ENCODE assay signal across 12 cellular contexts in genomic region chr3:152291649-152292066, GRCh38. TPM values are rescaled to one million over a fixed set of nuclear protein-coding genes. Genes with fewer than 3 reads are reported as not detected.
DNase-seq lines count a peak whose midpoint lies in the region; ATAC-seq and TF ChIP-seq lines count a peak whose summit lies in the region.
"Had no signal": no experiment of that assay in that cellular context is flagged by ENCODE, and none has a peak within 500 bp of the region (broad histone marks: within the 10 kb centered on the region; RNA-seq: fewer than 3 reads in every experiment).

No MANE protein-coding gene starts in this region.

- POLR2A ChIA-PET in WTC11 (lab: Charles Lee) = no interaction called here

- 61 to 68% (median 64%) methylated on average over 4 of the region's 4 CpGs for WGBS in heart left ventricle, 4 donors
- 74% methylated on average over 4 of the region's 4 CpGs for WGBS in right cardiac atrium

- H3K4me1 ChIP-seq in heart left ventricle (peaks cover 2 to 98% (median 83%) of the 10 kb centered on the region in 12 donors), right cardiac atrium (ENCODE audit: control insufficient read depth, insufficient read depth, low read length) (peaks cover 11% of the 10 kb centered on the region), uterus (peaks cover 8 to 12% of the 10 kb centered on the region in 2 donors)

- TF ChIP-seq POLR2A in heart left ventricle (IDR thresholded peaks at IDR 0.05) (no peak), uterus (IDR thresholded peaks at IDR 0.05) (no peak)

- peak overlapping the region in 11 of 12 donors; percentile 27 to 72 (median 56) for H3K27ac ChIP-seq in heart left ventricle
- H3K27ac ChIP-seq in right cardiac atrium (ENCODE audit: low read length) = peak overlapping the region; percentile 88
- H3K27ac ChIP-seq in uterus = peak overlapping the region; percentile 0 to 49
- H3K27ac ChIP-seq: thyroid gland had no signal

- no peak for DNase-seq in heart left ventricle
- DNase-seq in cardiac septum (ENCODE audit: low spot score) = no peak
- DNase-seq in WTC11 (ENCODE audit: low spot score) = no peak
- no peak for DNase-seq in right cardiac atrium
- DNase-seq in uterus = no peak
- no peak for DNase-seq in anterior cingulate cortex (lab: John Stamatoyannopoulos, UW)
- DNase-seq in amniotic stem cell (lab: John Stamatoyannopoulos, UW) = no peak
- DNase-seq: NCI-H187 treated with DMSO at 0.1 percent for 48 hours, PC-3, posterior cingulate gyrus, thyroid gland had no signal

- H3K27me3 ChIP-seq in heart left ventricle = no peaks in the 10 kb centered on the region
- no peaks in the 10 kb centered on the region for H3K27me3 ChIP-seq in right cardiac atrium (ENCODE audit: control insufficient read depth, insufficient read depth)
- H3K27me3 ChIP-seq in uterus = no peaks in the 10 kb centered on the region
- H3K27me3 ChIP-seq: thyroid gland had no signal

- ATAC-seq in heart left ventricle (peak; percentile 40 to 51 (median 44)), WTC11 (no peak), right cardiac atrium (peak; percentile 17 to 18), HG03439 (IDR thresholded peaks at IDR 0.05; ENCODE audit: unreplicated experiment) (no peak)
- ATAC-seq: PC-3 had no signal

- H3K4me1 Mint-ChIP-seq in WTC11 = peaks cover 36% of the 10 kb centered on the region

- no peaks in the 10 kb centered on the region for H3K36me3 Mint-ChIP-seq in WTC11

- H3K4me3 ChIP-seq in heart left ventricle (no peak overlapping the region), right cardiac atrium (ENCODE audit: low read length) (no peak overlapping the region), uterus (no peak overlapping the region)
- H3K4me3 ChIP-seq: thyroid gland had no signal

- intact Hi-C loops in heart left ventricle (cut with DNase I) = no loop called here
- intact Hi-C loops in cardiac septum (cut with DNase I) = no loop called here
- intact Hi-C loops in right cardiac atrium (cut with DNase I) = no loop called here
- intact Hi-C loops in uterus (cut with DNase I; ENCODE audit: low total_unique reads) = no loop called here

- H3K36me3 ChIP-seq in heart left ventricle (peaks cover 0 to 4% (median 0%) of the 10 kb centered on the region in 9 donors), uterus (no peaks in the 10 kb centered on the region)
- H3K36me3 ChIP-seq: thyroid gland had no signal

- CTCF ChIA-PET in WTC11 (lab: Charles Lee) = no interaction called here

- no peaks in the 10 kb centered on the region for H3K27me3 Mint-ChIP-seq in WTC11 (ENCODE audit: low read depth)

- no peaks in the 10 kb centered on the region for H3K9me3 Mint-ChIP-seq in WTC11

- H3K4me3 Mint-ChIP-seq in WTC11 = no peak overlapping the region

- no peaks in the 10 kb centered on the region for H3K9me3 ChIP-seq in heart left ventricle
- H3K9me3 ChIP-seq in right cardiac atrium (ENCODE audit: control insufficient read depth, low read length) = no peaks in the 10 kb centered on the region
- H3K9me3 ChIP-seq in uterus = no peaks in the 10 kb centered on the region
- H3K9me3 ChIP-seq: thyroid gland had no signal

- H3K27ac Mint-ChIP-seq in WTC11 = no peak overlapping the region

- TF ChIP-seq CTCF in heart left ventricle (IDR thresholded peaks at IDR 0.05) = no peak
- TF ChIP-seq CTCF in WTC11 (IDR thresholded peaks at IDR 0.05) = no peak
- no peak for TF ChIP-seq CTCF in uterus (IDR thresholded peaks at IDR 0.05)

TF ChIP-seq in WTC11, 78 proteins besides CTCF, POLR2A, EP300 and RAD21:
- TF ChIP-seq NFE2L1 (CRISPR knock-in tag; IDR thresholded peaks at IDR 0.05) (no peak), STAT6 (CRISPR knock-in tag; conservative IDR thresholded peaks at IDR 0.05; ENCODE audit: low read depth) (no peak), ATF2 (CRISPR knock-in tag; IDR thresholded peaks at IDR 0.05; ENCODE audit: borderline replicate concordance, low read depth) (no peak), ZNF121 (CRISPR knock-in tag; IDR thresholded peaks at IDR 0.05) (0 out of 2 replicates have a peak, but pooled peaks have one; percentile 18)
TF ChIP-seq in WTC11: peak in this region for 1.

RNA-seq across cellular contexts. Expression of gene MBNL1, which starts 22.9 kb away (rescaled TPM):
- total RNA-seq in heart left ventricle (100 to 1,000 TPM; 156 to 416 (median 193) TPM), cardiac septum (178 TPM), WTC11 (2021) (16.0 to 20.4 TPM (median 17.8 TPM) in 3 replicates), right cardiac atrium (100 to 1,000 TPM; 142 to 160 (median 154) TPM), uterus (100 to 1,000 TPM; 219 to 470 (median 243) TPM)
- polyA plus RNA-seq in heart left ventricle (10 to 100 TPM; 46.8 to 64.7 TPM), right cardiac atrium (52.7 TPM)

Comparison
In these comparisons a context has a peak if more than half of its experiments do, and no peak if none do; other contexts are left out.
1. ATAC-seq: peak in heart left ventricle (4 of 4) and right cardiac atrium (2 of 2); none in WTC11 (single experiment) and HG03439 (single experiment).
2. H3K27ac ChIP-seq: peak in every context shown above with its lines; median percentile 88 in right cardiac atrium; 56 in heart left ventricle; 24 in uterus.